16 cellular contexts compared by ENCODE assay signal in the genomic region with DNA sequence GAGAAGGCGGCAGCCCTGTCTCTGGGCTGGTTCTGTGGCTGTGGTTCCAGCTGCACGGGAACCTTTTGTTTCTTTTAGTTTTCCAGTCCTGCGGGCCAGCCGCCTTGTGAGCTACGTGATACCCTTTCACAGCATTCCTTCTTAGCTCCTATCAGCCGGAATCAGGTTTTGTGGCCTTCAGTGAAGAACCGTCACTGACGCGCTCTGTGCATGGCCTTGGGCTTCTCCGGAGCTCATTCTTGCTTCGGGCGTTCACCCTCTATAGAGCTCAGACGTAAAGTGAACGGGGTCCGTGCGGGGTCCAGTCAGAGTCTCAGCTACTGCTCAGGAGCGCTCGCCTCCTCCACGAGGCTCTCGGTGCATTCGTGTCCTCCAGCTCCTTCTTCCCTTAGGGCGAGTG.
"Had no signal": no experiment of that assay in that cellular context is flagged by ENCODE, and none has a peak within 500 bp of the region (broad histone marks: within the 10 kb centered on the region; RNA-seq: fewer than 3 reads in every experiment).

No MANE protein-coding gene starts in this region.

- H3K4me2 ChIP-seq: KMS-11, SK-N-SH had no signal

- H3K9ac ChIP-seq: KMS-11, SK-N-SH had no signal

- H3K9me3 ChIP-seq: SK-N-SH had no signal

- DNase-seq: IMR-90; Kasumi-1; MM.1S; NCI-H1436; NCI-H2081 treated with DMSO at 0.1 percent for 48 hours; NCI-H2171; NCI-H226; NCI-H446; NCI-H524 treated with DMSO at 0.1 percent for 48 hours; NK-92 treated with Interleukin-12 subunit alpha and Interleukin-12 subunit beta, amount 100 ng/mL, for 24 hours; SHP77; SK-N-SH had no signal

- H3K27ac ChIP-seq: KMS-11, RWPE1 had no signal

- ATAC-seq: HepG2, Panc1 had no signal
